ENCODE assay signal across 25 cellular contexts in genomic region chr10:807163-807957, GRCh38.
DNase-seq lines count a peak whose midpoint lies in the region; ATAC-seq, FAIRE-seq and TF ChIP-seq lines count a peak whose summit lies in the region.
"Had no signal": no experiment of that assay in that cellular context is flagged by ENCODE, and none has a peak within 500 bp of the region (broad histone marks: within the 10 kb centered on the region; RNA-seq: fewer than 3 reads in every experiment).

No MANE protein-coding gene starts in this region.

- H3K9ac ChIP-seq in HepG2 (ENCODE audit: insufficient read depth, low read depth, low read length), result no peak overlapping the region
- H3K9ac ChIP-seq: BLaER1 had no signal

- TF ChIP-seq EP300 in HepG2 (IDR thresholded peaks at IDR 0.05; ENCODE audit: low read depth in 2 of 2, low read length in 2 of 2) (no peak), HepG2 (CRISPR knock-in tag; IDR thresholded peaks at IDR 0.05; ENCODE audit: borderline replicate concordance) (no peak)

- H3K27ac ChIP-seq in breast epithelium, result no peak overlapping the region
- H3K27ac ChIP-seq in HepG2 (ENCODE audit: extremely low read length, insufficient read depth, low read length), result no peak overlapping the region
- H3K27ac ChIP-seq: BLaER1, PC-9 had no signal

- H3K27ac Mint-ChIP-seq in MCF 10A (ENCODE audit: low read depth, unreplicated experiment), result peak overlapping the region; percentile 85
- peak overlapping the region; percentile 76 for H3K27ac Mint-ChIP-seq in stimulated activated naive B cell treated with anti-CD40 and anti-IgM and Interleukin-4, amounts not matched to agents 10 μg/mL and 1 μg/mL and 100 μg/mL, for 72 hours
- H3K27ac Mint-ChIP-seq in activated naive CD4-positive, alpha-beta T cell treated with anti-CD3 and anti-CD28 coated beads for 36 hours, result no peak overlapping the region
- H3K27ac Mint-ChIP-seq: CD4-positive, alpha-beta T cell had no signal

- no peak overlapping the region for H2AFZ ChIP-seq in HepG2 (ENCODE audit: low read length)
- H2AFZ ChIP-seq: PC-9 had no signal

- TF ChIP-seq POLR2A in breast epithelium (IDR thresholded peaks at IDR 0.05) (no peak), HepG2 (IDR thresholded peaks at IDR 0.05; ENCODE audit: insufficient read depth in 1 of 2, low read depth in 2 of 2, low read length in 2 of 2) (no peak; a peak in 2 of 4 replicates)

- no peaks in the 10 kb centered on the region for H3K9me3 ChIP-seq in breast epithelium
- no peaks in the 10 kb centered on the region for H3K9me3 ChIP-seq in HepG2 (ENCODE audit: low read length)
- H3K9me3 ChIP-seq: BLaER1 had no signal

- DNase-seq in MCF 10A (ENCODE audit: unreplicated experiment), result no peak
- DNase-seq in breast epithelium (ENCODE audit: low spot score in 2 of 2), result no peak
- DNase-seq in bronchial epithelial cell (ENCODE audit: low read depth), result no peak
- DNase-seq in HepG2 (ENCODE audit: low spot score), result no peak
- no peak for DNase-seq in stimulated activated naive B cell treated with anti-CD40 and anti-IgM and Interleukin-4, amounts not matched to agents 10 μg/mL and 1 μg/mL and 100 μg/mL, for 72 hours
- DNase-seq in activated naive CD4-positive, alpha-beta T cell treated with anti-CD3 and anti-CD28 coated beads for 36 hours, result no peak
- DNase-seq in DMS53 treated with DMSO at 0.1 percent for 48 hours (lab: John Stamatoyannopoulos, UW; ENCODE audit: unreplicated experiment), result no peak
- DNase-seq: CD4-positive, alpha-beta T cell; COR-L47; DND-41; KG1; MM.1S; NCI-H2029 treated with DMSO at 0.1 percent for 48 hours; NCI-H446 treated with DMSO at 0.1 percent for 48 hours; NCI-H526; NCI-H82; NK-92 treated with Interleukin-12 subunit alpha and Interleukin-12 subunit beta, amount 100 ng/mL, for 24 hours; PC-9; RPMI8226; SHP77 had no signal

- no peaks in the 10 kb centered on the region for H3K4me1 Mint-ChIP-seq in MCF 10A (ENCODE audit: insufficient read depth, unreplicated experiment)
- H3K4me1 Mint-ChIP-seq in stimulated activated naive B cell treated with anti-CD40 and anti-IgM and Interleukin-4, amounts not matched to agents 10 μg/mL and 1 μg/mL and 100 μg/mL, for 72 hours, result peaks cover 11 to 13% of the 10 kb centered on the region in 2 donors
- no peaks in the 10 kb centered on the region for H3K4me1 Mint-ChIP-seq in activated naive CD4-positive, alpha-beta T cell treated with anti-CD3 and anti-CD28 coated beads for 36 hours (ENCODE audit: low read depth)

- 97% methylated on average over 23 of the region's 30 CpGs for WGBS in HepG2 (ENCODE audit: low lambda C conversion rate)

- ATAC-seq in HepG2, result no peak
- ATAC-seq in stimulated activated naive B cell treated with anti-CD40 and anti-IgM and Interleukin-4, amounts not matched to agents 10 μg/mL and 1 μg/mL and 100 μg/mL, for 72 hours (replicated peaks), result no peak
- ATAC-seq in HG03521 (IDR thresholded peaks at IDR 0.05; ENCODE audit: unreplicated experiment), result no peak

- H3K36me3 Mint-ChIP-seq in MCF 10A (ENCODE audit: insufficient read depth, unreplicated experiment), result peaks cover 63% of the 10 kb centered on the region
- H3K36me3 Mint-ChIP-seq in stimulated activated naive B cell treated with anti-CD40 and anti-IgM and Interleukin-4, amounts not matched to agents 10 μg/mL and 1 μg/mL and 100 μg/mL, for 72 hours, result peaks cover 43 to 51% of the 10 kb centered on the region in 2 donors
- peaks cover 12% of the 10 kb centered on the region for H3K36me3 Mint-ChIP-seq in activated naive CD4-positive, alpha-beta T cell treated with anti-CD3 and anti-CD28 coated beads for 36 hours (ENCODE audit: low read depth)

- H4K20me1 ChIP-seq in HepG2 (ENCODE audit: insufficient read depth, low read length), result no peaks in the 10 kb centered on the region

- POLR2A ChIA-PET in MCF 10A (lab: Yijun Ruan, JAX), result interaction anchor here (0.5 kb wide), 1 partner anchor 231 kb away, joined by 4 read pairs; no protein-coding TSS in a partner anchor
- POLR2A ChIA-PET in HepG2 (lab: Yijun Ruan, JAX), result no interaction called here

- CTCF ChIA-PET in MCF 10A (lab: Yijun Ruan, JAX), result no interaction called here
- CTCF ChIA-PET in HepG2 (lab: Yijun Ruan, JAX; ENCODE audit: low intra/inter-chr PET ratio, low total read pairs), result no interaction called here
- CTCF ChIA-PET in activated naive CD4-positive, alpha-beta T cell treated with anti-CD3 and anti-CD28 coated beads for 36 hours (lab: Charles Lee), result no interaction called here

- no peak overlapping the region for H3K4me3 ChIP-seq in breast epithelium
- H3K4me3 ChIP-seq in bronchial epithelial cell (ENCODE audit: low read depth, low read length), result no peak overlapping the region
- H3K4me3 ChIP-seq in HepG2 (replicated peaks in 1 of 3; ENCODE audit: insufficient read depth in 1 of 3, low read depth in 2 of 3, low read length in 3 of 3), result no peak overlapping the region
- H3K4me3 ChIP-seq: BLaER1, PC-9 had no signal

- H3K27me3 Mint-ChIP-seq in MCF 10A (ENCODE audit: insufficient read depth, unreplicated experiment), result no peaks in the 10 kb centered on the region
- no peaks in the 10 kb centered on the region for H3K27me3 Mint-ChIP-seq in stimulated activated naive B cell treated with anti-CD40 and anti-IgM and Interleukin-4, amounts not matched to agents 10 μg/mL and 1 μg/mL and 100 μg/mL, for 72 hours
- no peaks in the 10 kb centered on the region for H3K27me3 Mint-ChIP-seq in activated naive CD4-positive, alpha-beta T cell treated with anti-CD3 and anti-CD28 coated beads for 36 hours (ENCODE audit: low read depth)
- H3K27me3 Mint-ChIP-seq: CD4-positive, alpha-beta T cell had no signal

- no TSS peak for BruUV-seq in MCF 10A (replicated peaks; lab: Mats Ljungman, UMichigan)
- no TSS peak for BruUV-seq in HepG2 (replicated peaks; lab: Mats Ljungman, UMichigan)

- H3K4me2 ChIP-seq in HepG2 (ENCODE audit: low read depth, low read length), result no peak overlapping the region
- H3K4me2 ChIP-seq: PC-9 had no signal

- in situ Hi-C loops in HepG2 (cut with HindIII; ENCODE audit: extremely low pct_ligation_motif_present, low pct_unique_long_range_greater_than_20kb), result no loop called here

- peak; percentile 47 for FAIRE-seq in bronchial epithelial cell (lab: Jason Lieb, UNC)
- FAIRE-seq in HepG2 (lab: Jason Lieb, UNC), result no peak
- FAIRE-seq: A204.1, GM12892, H54 had no signal

- H3K4me1 ChIP-seq in breast epithelium (no peaks in the 10 kb centered on the region), HepG2 (ENCODE audit: insufficient read depth, low read length) (no peaks in the 10 kb centered on the region)

- intact Hi-C loops in MCF 10A (cut with micrococcal nuclease), result no loop called here
- intact Hi-C loops in breast epithelium (cut with DNase I; ENCODE audit: low total_unique reads), result no loop called here
- intact Hi-C loops in HepG2 (cut with micrococcal nuclease; ENCODE audit: unreplicated experiment), result no loop called here
- intact Hi-C loops in activated naive CD4-positive, alpha-beta T cell treated with anti-CD3 and anti-CD28 coated beads for 36 hours (cut with micrococcal nuclease), result no loop called here

- no peaks in the 10 kb centered on the region for H3K9me3 Mint-ChIP-seq in MCF 10A (ENCODE audit: unreplicated experiment)
- H3K9me3 Mint-ChIP-seq in stimulated activated naive B cell treated with anti-CD40 and anti-IgM and Interleukin-4, amounts not matched to agents 10 μg/mL and 1 μg/mL and 100 μg/mL, for 72 hours, result no peaks in the 10 kb centered on the region
- no peaks in the 10 kb centered on the region for H3K9me3 Mint-ChIP-seq in activated naive CD4-positive, alpha-beta T cell treated with anti-CD3 and anti-CD28 coated beads for 36 hours
- H3K9me3 Mint-ChIP-seq: CD4-positive, alpha-beta T cell had no signal

- H3K4me3 Mint-ChIP-seq in MCF 10A (ENCODE audit: unreplicated experiment), result no peak overlapping the region
- H3K4me3 Mint-ChIP-seq in stimulated activated naive B cell treated with anti-CD40 and anti-IgM and Interleukin-4, amounts not matched to agents 10 μg/mL and 1 μg/mL and 100 μg/mL, for 72 hours, result no peak overlapping the region
- no peak overlapping the region for H3K4me3 Mint-ChIP-seq in activated naive CD4-positive, alpha-beta T cell treated with anti-CD3 and anti-CD28 coated beads for 36 hours
- H3K4me3 Mint-ChIP-seq: CD4-positive, alpha-beta T cell had no signal

- TF ChIP-seq CTCF in MCF 10A (IDR thresholded peaks at IDR 0.05; ENCODE audit: unreplicated experiment) (no peak), breast epithelium (IDR thresholded peaks at IDR 0.05) (no peak), bronchial epithelial cell (IDR thresholded peaks at IDR 0.05; ENCODE audit: insufficient read depth, low read length, severe bottlenecking) (no peak), HepG2 (CRISPR knock-in tag; IDR thresholded peaks at IDR 0.05) (no peak)

- no peaks in the 10 kb centered on the region for H3K79me2 ChIP-seq in HepG2 (ENCODE audit: insufficient read depth, low read length)

- H3K36me3 ChIP-seq in breast epithelium (no peaks in the 10 kb centered on the region), bronchial epithelial cell (ENCODE audit: control insufficient read depth, insufficient read depth, low read length) (peaks cover 12% of the 10 kb centered on the region), HepG2 (replicated peaks in 1 of 2; ENCODE audit: control insufficient read depth in 1 of 2, insufficient read depth in 2 of 2, low read length in 2 of 2) (peaks cover 3 to 46% of the 10 kb centered on the region in 2 experiments)

- no peak for TF ChIP-seq RAD21 in HepG2 (CRISPR knock-in tag; IDR thresholded peaks at IDR 0.05)

- no peaks in the 10 kb centered on the region for H3K27me3 ChIP-seq in breast epithelium
- H3K27me3 ChIP-seq in bronchial epithelial cell (ENCODE audit: control insufficient read depth, insufficient read depth, low read length), result no peaks in the 10 kb centered on the region
- H3K27me3 ChIP-seq in HepG2 (ENCODE audit: control insufficient read depth in 1 of 2, insufficient read depth in 2 of 2, low read length in 2 of 2), result no peaks in the 10 kb centered on the region
- H3K27me3 ChIP-seq: BLaER1 had no signal

TF ChIP-seq in HepG2, 621 proteins besides CTCF, POLR2A, EP300 and RAD21:
- TF ChIP-seq AGO2 (optimal IDR thresholded peaks at IDR 0.05; ENCODE audit: low read depth, low read length) (peak; percentile 81), POLR2AphosphoS5 (IDR thresholded peaks at IDR 0.05; ENCODE audit: low read depth, low read length) (0 out of 2 replicates have a peak, but pooled peaks have one; percentile 2)
- TF ChIP-seq, protein P1, sequence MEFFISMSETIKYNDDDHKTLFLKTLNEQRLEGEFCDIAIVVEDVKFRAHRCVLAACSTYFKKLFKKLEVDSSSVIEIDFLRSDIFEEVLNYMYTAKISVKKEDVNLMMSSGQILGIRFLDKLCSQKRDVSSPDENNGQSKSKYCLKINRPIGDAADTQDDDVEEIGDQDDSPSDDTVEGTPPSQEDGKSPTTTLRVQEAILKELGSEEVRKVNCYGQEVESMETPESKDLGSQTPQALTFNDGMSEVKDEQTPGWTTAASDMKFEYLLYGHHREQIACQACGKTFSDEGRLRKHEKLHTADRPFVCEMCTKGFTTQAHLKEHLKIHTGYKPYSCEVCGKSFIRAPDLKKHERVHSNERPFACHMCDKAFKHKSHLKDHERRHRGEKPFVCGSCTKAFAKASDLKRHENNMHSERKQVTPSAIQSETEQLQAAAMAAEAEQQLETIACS (CRISPR knock-in tag; IDR thresholded peaks at IDR 0.05), result no peak
